In genomic region chr7:17463511-17464085, GRCh38 we compare ENCODE assay signal across 22 cellular contexts.
DNase-seq lines count a peak whose midpoint lies in the region; TF ChIP-seq lines count a peak whose summit lies in the region.
"Had no signal": no experiment of that assay in that cellular context is flagged by ENCODE, and none has a peak within 500 bp of the region (broad histone marks: within the 10 kb centered on the region; RNA-seq: fewer than 3 reads in every experiment).

No MANE protein-coding gene starts in this region.

- H3K9ac ChIP-seq in SK-N-MC (ENCODE audit: insufficient read length), result no peak overlapping the region

- H3K4me3 Mint-ChIP-seq in activated CD4-positive, alpha-beta T cell treated with anti-CD3 and anti-CD28 coated beads, Interleukin-2, amount 10 ng/mL, durations not matched to agents 7 days and 5 days, result peak overlapping the region; percentile 44
- H3K4me3 Mint-ChIP-seq: natural killer cell treated with Interleukin-12 subunit alpha and Interleukin-12 subunit beta and Interleukin-15 and Interleukin-18, amount 100 ng/mL, for 72 hours had no signal

- no peak for DNase-seq in activated CD4-positive, alpha-beta T cell treated with anti-CD3 and anti-CD28 coated beads, Interleukin-2, amount 10 ng/mL, durations not matched to agents 7 days and 5 days
- no peak for DNase-seq in activated CD4-positive, alpha-beta T cell treated with anti-CD3 and anti-CD28 coated beads, Interleukin-2, amount 50 U/mL, for 48 hours
- DNase-seq in Jurkat, Clone E6-1 (ENCODE audit: low read depth, low spot score), result peak; percentile 32
- DNase-seq in SK-N-MC (ENCODE audit: low read depth, low spot score) (peak; percentile 59), lung microvascular endothelial cell (ENCODE audit: low read depth in 2 of 2) (peak; percentile 19 to 20), transverse colon (no peak), medulla oblongata (ENCODE audit: extremely low spot score) (no peak), adrenal gland (no peak)
- DNase-seq: ACHN; activated CD4-positive, alpha-beta T cell treated with anti-CD3 and anti-CD28 coated beads, Interleukin-2, amount 50 U/mL, for 4 hours; activated T-cell treated with anti-CD3 and anti-CD28 coated beads, Interleukin-2, amount 50 U/mL, for 1 hour; GOT3; head of caudate nucleus; left colon; NCI-H1436 treated with DMSO at 0.1 percent for 48 hours; NCI-H2171 treated with DMSO at 0.1 percent for 48 hours; NCI-H524 treated with DMSO at 0.1 percent for 48 hours; SW 1271; upper lobe of right lung; WERI-Rb-1 had no signal

- 75 to 86% methylated on average over 2 to 5 of the region's 5 CpGs for WGBS in transverse colon (ENCODE audit: low coverage in 1 of 2), 2 donors
- WGBS in adrenal gland, 4 donors, result 69 to 88% (median 82%) methylated on average over 5 of the region's 5 CpGs

- H3K4me3 ChIP-seq in Jurkat, Clone E6-1 (ENCODE audit: low read length), result peak overlapping the region; percentile 27
- H3K4me3 ChIP-seq in SK-N-MC, result peak overlapping the region; percentile 45
- no peak overlapping the region for H3K4me3 ChIP-seq in transverse colon
- H3K4me3 ChIP-seq in adrenal gland, result no peak overlapping the region
- H3K4me3 ChIP-seq: upper lobe of right lung had no signal

- TF ChIP-seq CTCF in transverse colon (IDR thresholded peaks at IDR 0.05) (no peak), adrenal gland (IDR thresholded peaks at IDR 0.05) (no peak)

- POLR2A ChIA-PET in activated CD4-positive, alpha-beta T cell treated with anti-CD3 and anti-CD28 coated beads, Interleukin-2, amount 10 ng/mL, durations not matched to agents 7 days and 5 days (lab: Charles Lee), result no interaction called here

- TF ChIP-seq POLR2A in transverse colon (IDR thresholded peaks at IDR 0.05) (no peak), adrenal gland (IDR thresholded peaks at IDR 0.05) (no peak)

- H3K27ac ChIP-seq in SK-N-MC, result peak overlapping the region; percentile 98; the same call in 1 of the 2 replicates
- no peak overlapping the region for H3K27ac ChIP-seq in transverse colon
- H3K27ac ChIP-seq in adrenal gland, result no peak overlapping the region
- H3K27ac ChIP-seq: upper lobe of right lung, WERI-Rb-1 had no signal

- peaks cover 21% of the 10 kb centered on the region for H3K4me1 Mint-ChIP-seq in activated CD4-positive, alpha-beta T cell treated with anti-CD3 and anti-CD28 coated beads, Interleukin-2, amount 10 ng/mL, durations not matched to agents 7 days and 5 days

- H3K27ac Mint-ChIP-seq in activated CD4-positive, alpha-beta T cell treated with anti-CD3 and anti-CD28 coated beads, Interleukin-2, amount 10 ng/mL, durations not matched to agents 7 days and 5 days, result no peak overlapping the region
- H3K27ac Mint-ChIP-seq: CD14-positive monocyte had no signal

- peaks cover 3% of the 10 kb centered on the region for H3K9me3 Mint-ChIP-seq in activated CD4-positive, alpha-beta T cell treated with anti-CD3 and anti-CD28 coated beads, Interleukin-2, amount 10 ng/mL, durations not matched to agents 7 days and 5 days

- H3K36me3 ChIP-seq in SK-N-MC (ENCODE audit: insufficient read depth, low read length) (no peaks in the 10 kb centered on the region), transverse colon (no peaks in the 10 kb centered on the region), adrenal gland (replicated peaks in 1 of 2) (no peaks in the 10 kb centered on the region)
- H3K36me3 ChIP-seq: upper lobe of right lung, WERI-Rb-1 had no signal

- H3K4me1 ChIP-seq in transverse colon (no peaks in the 10 kb centered on the region), adrenal gland (replicated peaks in 1 of 2) (no peaks in the 10 kb centered on the region)
- H3K4me1 ChIP-seq: upper lobe of right lung had no signal

- peaks cover 3% of the 10 kb centered on the region for H3K36me3 Mint-ChIP-seq in activated CD4-positive, alpha-beta T cell treated with anti-CD3 and anti-CD28 coated beads, Interleukin-2, amount 10 ng/mL, durations not matched to agents 7 days and 5 days (ENCODE audit: low read depth)
- H3K36me3 Mint-ChIP-seq: natural killer cell treated with Interleukin-12 subunit alpha and Interleukin-12 subunit beta and Interleukin-15 and Interleukin-18, amount 100 ng/mL, for 72 hours had no signal

- H3K9me3 ChIP-seq in SK-N-MC (ENCODE audit: low read depth, low read length), result no peaks in the 10 kb centered on the region
- no peaks in the 10 kb centered on the region for H3K9me3 ChIP-seq in transverse colon
- H3K9me3 ChIP-seq in adrenal gland (replicated peaks in 1 of 3), result no peaks in the 10 kb centered on the region
- H3K9me3 ChIP-seq: upper lobe of right lung had no signal

- CTCF ChIA-PET in activated CD4-positive, alpha-beta T cell treated with anti-CD3 and anti-CD28 coated beads, Interleukin-2, amount 10 ng/mL, durations not matched to agents 7 days and 5 days (lab: Charles Lee), result interaction anchor here (0.6 kb wide), 1 partner anchor 100 kb away, joined by 4 read pairs; no protein-coding TSS in a partner anchor

- in situ Hi-C loops in transverse colon (cut with MboI; ENCODE audit: low pct_ligation_motif_present in 1 of 4, low pct_unique_long_range_greater_than_20kb in 1 of 4, low sequenced_read_pairs in 3 of 4), result no loop called here

- H3K27me3 ChIP-seq in transverse colon (no peaks in the 10 kb centered on the region), adrenal gland (no peaks in the 10 kb centered on the region)
- H3K27me3 ChIP-seq: upper lobe of right lung had no signal

- intact Hi-C loops in transverse colon (cut with DNase I; ENCODE audit: low total_unique reads), result no loop called here
- intact Hi-C loops in adrenal gland (cut with DNase I), result no loop called here

- TF ChIP-seq EP300 in transverse colon (IDR thresholded peaks at IDR 0.05; ENCODE audit: low read depth), result no peak

- H3K27me3 Mint-ChIP-seq in activated CD4-positive, alpha-beta T cell treated with anti-CD3 and anti-CD28 coated beads, Interleukin-2, amount 10 ng/mL, durations not matched to agents 7 days and 5 days, result peaks cover 3% of the 10 kb centered on the region
- H3K27me3 Mint-ChIP-seq: natural killer cell treated with Interleukin-12 subunit alpha and Interleukin-12 subunit beta and Interleukin-15 and Interleukin-18, amount 100 ng/mL, for 72 hours had no signal

Comparison
In these comparisons a context has a peak if more than half of its experiments do, and no peak if none do; other contexts are left out.
1. DNase-seq: peak in Jurkat, Clone E6-1 (single experiment), SK-N-MC (single experiment) and lung microvascular endothelial cell (2 of 2); none in activated CD4-positive, alpha-beta T cell treated with anti-CD3 and anti-CD28 coated beads, Interleukin-2, amount 10 ng/mL, durations not matched to agents 7 days and 5 days (single experiment), activated CD4-positive, alpha-beta T cell treated with anti-CD3 and anti-CD28 coated beads, Interleukin-2, amount 50 U/mL, for 48 hours (0 of 2), transverse colon (single experiment), medulla oblongata (single experiment) and adrenal gland (0 of 7).
2. H3K4me3 ChIP-seq: peak in Jurkat, Clone E6-1 (single experiment) and SK-N-MC (single experiment); none in transverse colon (0 of 4) and adrenal gland (0 of 4).